Comparison of ENCODE assay signal across 1 cellular context in genomic region chr4:751676-752075, GRCh38.
TF ChIP-seq lines count a peak whose summit lies in the region.

No MANE protein-coding gene starts in this region.

TF ChIP-seq in GM23338, 12 proteins besides CTCF, POLR2A, EP300 and RAD21 (continued from another document):
- TF ChIP-seq ZNF462 (CRISPR knock-in tag; IDR thresholded peaks at IDR 0.05) = no peak
- no peak for TF ChIP-seq REST (IDR thresholded peaks at IDR 0.05; ENCODE audit: unreplicated experiment)
- TF ChIP-seq JUNB (IDR thresholded peaks at IDR 0.05; ENCODE audit: unreplicated experiment) = no peak
- TF ChIP-seq STAT1 (IDR thresholded peaks at IDR 0.05; ENCODE audit: unreplicated experiment) = no peak
- TF ChIP-seq EZH2phosphoT487 (IDR thresholded peaks at IDR 0.05; ENCODE audit: unreplicated experiment) = no peak
- no peak for TF ChIP-seq EZH2 (IDR thresholded peaks at IDR 0.05; ENCODE audit: low read depth, unreplicated experiment)
- TF ChIP-seq POLR2AphosphoS5 (IDR thresholded peaks at IDR 0.05; ENCODE audit: low read depth) = no peak
